ENCODE assay signal across 9 cellular contexts in genomic region chr9:105007143-105007542, GRCh38.
DNase-seq lines count a peak whose midpoint lies in the region; FAIRE-seq and TF ChIP-seq lines count a peak whose summit lies in the region.
"Had no signal": no experiment of that assay in that cellular context is flagged by ENCODE, and none has a peak within 500 bp of the region (broad histone marks: within the 10 kb centered on the region; RNA-seq: fewer than 3 reads in every experiment).

No MANE protein-coding gene starts in this region.

- no peaks in the 10 kb centered on the region for H3K36me3 ChIP-seq in osteoblast (ENCODE audit: insufficient read depth, low read length)

- H3K4me3 Mint-ChIP-seq in T-helper 2 cell treated with Interferon-gamma antibody and Interleukin-4, amounts not matched to agents 5 μg/mL and 100 μg/mL, for 36 hours, result no peak overlapping the region

- no peaks in the 10 kb centered on the region for H3K4me1 Mint-ChIP-seq in T-helper 2 cell treated with Interferon-gamma antibody and Interleukin-4, amounts not matched to agents 5 μg/mL and 100 μg/mL, for 36 hours (ENCODE audit: low read depth)

- no peaks in the 10 kb centered on the region for H3K36me3 Mint-ChIP-seq in T-helper 2 cell treated with Interferon-gamma antibody and Interleukin-4, amounts not matched to agents 5 μg/mL and 100 μg/mL, for 36 hours (ENCODE audit: low read depth)

- no peaks in the 10 kb centered on the region for H3K9me3 ChIP-seq in osteoblast (ENCODE audit: low read depth, low read length)
- H3K9me3 ChIP-seq: body of pancreas had no signal

- intact Hi-C loops in posterior cingulate gyrus (cut with DNase I), result no loop called here

- no peak for FAIRE-seq in D721Med (lab: Jason Lieb, UNC)

- no peaks in the 10 kb centered on the region for H3K9me3 Mint-ChIP-seq in T-helper 2 cell treated with Interferon-gamma antibody and Interleukin-4, amounts not matched to agents 5 μg/mL and 100 μg/mL, for 36 hours

- H3K27ac Mint-ChIP-seq in T-helper 2 cell treated with Interferon-gamma antibody and Interleukin-4, amounts not matched to agents 5 μg/mL and 100 μg/mL, for 36 hours, result no peak overlapping the region

- peak overlapping the region; percentile 84 for H2AFZ ChIP-seq in osteoblast (ENCODE audit: low read length)

- DNase-seq in EH (ENCODE audit: low read depth) (peak; percentile 92), OCI-M1 (lab: John Stamatoyannopoulos, UW) (peak; percentile 88), epithelial cell of proximal tubule (ENCODE audit: low read depth) (peak; percentile 48), osteoblast (ENCODE audit: insufficient read length, low spot score, missing footprints) (peak; percentile 77), D721Med (ENCODE audit: insufficient read length, low spot score) (no peak), posterior cingulate gyrus (no peak)
- DNase-seq in stimulated activated CD4-positive, alpha-beta T cell treated with anti-CD3 and anti-CD28 coated beads, Interleukin-4, amount 100 ng/mL, for 4 hours, result no peak
- no peak for DNase-seq in T-helper 2 cell treated with Interferon-gamma antibody and Interleukin-4, amounts not matched to agents 5 μg/mL and 100 μg/mL, for 36 hours (ENCODE audit: low spot score)

- H3K27ac ChIP-seq in osteoblast (ENCODE audit: low read depth, low read length), result peak overlapping the region; percentile 91

- H4K20me1 ChIP-seq in osteoblast (ENCODE audit: insufficient read depth, low read length), result no peaks in the 10 kb centered on the region

- H3K4me1 ChIP-seq in osteoblast (ENCODE audit: insufficient read depth, low read length), result peaks cover 15% of the 10 kb centered on the region
- H3K4me1 ChIP-seq: body of pancreas had no signal

- peaks cover 35% of the 10 kb centered on the region for H3K27me3 Mint-ChIP-seq in T-helper 2 cell treated with Interferon-gamma antibody and Interleukin-4, amounts not matched to agents 5 μg/mL and 100 μg/mL, for 36 hours (ENCODE audit: low read depth)

- H3K27me3 ChIP-seq in osteoblast (ENCODE audit: insufficient read depth, low read length), result no peaks in the 10 kb centered on the region
- H3K27me3 ChIP-seq: body of pancreas had no signal

- TF ChIP-seq CTCF in epithelial cell of proximal tubule (conservative IDR thresholded peaks at IDR 0.05; ENCODE audit: low read depth, low read length), result no peak
- no peak for TF ChIP-seq CTCF in osteoblast (IDR thresholded peaks at IDR 0.05; ENCODE audit: extremely low read depth, low read depth, low read length)
- no peak for TF ChIP-seq CTCF in D721Med (IDR thresholded peaks at IDR 0.05; ENCODE audit: insufficient read depth, missing control alignments)

- H3K79me2 ChIP-seq in osteoblast (ENCODE audit: insufficient read depth, low read length), result no peaks in the 10 kb centered on the region

- no peak overlapping the region for H3K4me3 ChIP-seq in epithelial cell of proximal tubule (ENCODE audit: low read depth, low read length)
- peak overlapping the region; percentile 41 for H3K4me3 ChIP-seq in osteoblast (ENCODE audit: insufficient read depth, low read length)
- H3K4me3 ChIP-seq: body of pancreas had no signal

- H3K4me2 ChIP-seq in osteoblast (ENCODE audit: insufficient read depth, low read length), result peak overlapping the region; percentile 74

Comparison
In these comparisons a context has a peak if more than half of its experiments do, and no peak if none do; other contexts are left out.
1. DNase-seq: peak in EH (single experiment), OCI-M1 (single experiment), epithelial cell of proximal tubule (single experiment) and osteoblast (single experiment); none in stimulated activated CD4-positive, alpha-beta T cell treated with anti-CD3 and anti-CD28 coated beads, Interleukin-4, amount 100 ng/mL, for 4 hours (0 of 2), T-helper 2 cell treated with Interferon-gamma antibody and Interleukin-4, amounts not matched to agents 5 μg/mL and 100 μg/mL, for 36 hours (single experiment), D721Med (single experiment) and posterior cingulate gyrus (0 of 10).